ENCODE assay signal across 15 cellular contexts in genomic region chr16:9969580-9969979, GRCh38.
DNase-seq lines count a peak whose midpoint lies in the region; ATAC-seq and TF ChIP-seq lines count a peak whose summit lies in the region.
"Had no signal": no experiment of that assay in that cellular context is flagged by ENCODE, and none has a peak within 500 bp of the region (broad histone marks: within the 10 kb centered on the region; RNA-seq: fewer than 3 reads in every experiment).

No MANE protein-coding gene starts in this region.

- CTCF ChIA-PET in Panc1 (lab: Charles Lee), result interaction anchor here (1.1 kb wide), 1 partner anchor 236 kb away, joined by 3 read pairs; no protein-coding TSS in a partner anchor

- no peak for DNase-seq in GM06990 (ENCODE audit: extremely low read depth, insufficient read length)
- DNase-seq in Panc1 (ENCODE audit: low read depth, low spot score), result no peak
- DNase-seq in epithelial cell of proximal tubule (ENCODE audit: low read depth), result no peak
- DNase-seq in GM03348 (ENCODE audit: low spot score), result no peak
- DNase-seq in NCI-H526 treated with DMSO at 0.1 percent for 48 hours (lab: John Stamatoyannopoulos, UW), result no peak
- DNase-seq: Caco-2, NCI-H2107, PC-9, SK-N-SH had no signal

- no peaks in the 10 kb centered on the region for H3K4me1 Mint-ChIP-seq in nephron
- H3K4me1 Mint-ChIP-seq: CD14-positive monocyte had no signal

- no peak overlapping the region for H3K27ac ChIP-seq in Panc1 (ENCODE audit: low read length)
- H3K27ac ChIP-seq: HL-60, PC-9 had no signal

- BruUV-seq in Panc1 (replicated peaks; lab: Mats Ljungman, UMichigan), result no TSS peak

- no peak overlapping the region for H3K4me3 ChIP-seq in GM06990 (replicated peaks; ENCODE audit: low read depth, low read length)
- H3K4me3 ChIP-seq in Panc1 (ENCODE audit: low read depth in 2 of 2, low read length in 2 of 2), result no peak overlapping the region
- no peak overlapping the region for H3K4me3 ChIP-seq in epithelial cell of proximal tubule (ENCODE audit: low read depth, low read length)
- H3K4me3 ChIP-seq: PC-9 had no signal

- H3K9me3 Mint-ChIP-seq in nephron, result peaks cover 11% of the 10 kb centered on the region

- TF ChIP-seq CTCF in GM06990 (IDR thresholded peaks at IDR 0.05; ENCODE audit: insufficient read depth, low read length, poor library complexity, severe bottlenecking) (peak; percentile 10), Panc1 (IDR thresholded peaks at IDR 0.05) (peak; percentile 33), epithelial cell of proximal tubule (conservative IDR thresholded peaks at IDR 0.05; ENCODE audit: low read depth, low read length) (peak; percentile 35), nephron (IDR thresholded peaks at IDR 0.05; ENCODE audit: unreplicated experiment in 3 of 3) (no peak)

- no peaks in the 10 kb centered on the region for H3K36me3 ChIP-seq in GM06990 (ENCODE audit: control insufficient read depth, insufficient read depth, low read length)
- H3K36me3 ChIP-seq in Panc1 (ENCODE audit: control insufficient read depth, insufficient read depth, low read length), result no peaks in the 10 kb centered on the region

- in situ Hi-C loops in Panc1 (cut with HindIII; ENCODE audit: low pct_unique_long_range_greater_than_20kb, low sequenced_read_pairs), result no loop called here

- intact Hi-C loops in Panc1 (cut with micrococcal nuclease; ENCODE audit: unreplicated experiment), result no loop called here

- POLR2A ChIA-PET in Panc1 (lab: Charles Lee), result interaction anchor here (0.6 kb wide), 1 partner anchor 387 kb away, joined by 11 read pairs; no protein-coding TSS in a partner anchor

- H3K27me3 Mint-ChIP-seq in nephron (ENCODE audit: low read depth), result peaks cover 2% of the 10 kb centered on the region

- no peak overlapping the region for H3K4me3 Mint-ChIP-seq in nephron
- H3K4me3 Mint-ChIP-seq: CD14-positive monocyte had no signal

- no peaks in the 10 kb centered on the region for H3K4me1 ChIP-seq in Panc1 (ENCODE audit: control insufficient read depth, insufficient read depth, low read length)
- H3K4me1 ChIP-seq: Caco-2 had no signal

- H3K27ac Mint-ChIP-seq in nephron, result peak overlapping the region in 2 of 3 experiments; percentile 69 to 84
- H3K27ac Mint-ChIP-seq: CD14-positive monocyte had no signal

- ATAC-seq in Panc1 (no peak), HG03432 (IDR thresholded peaks at IDR 0.05; ENCODE audit: unreplicated experiment) (no peak), HG03354 (IDR thresholded peaks at IDR 0.05; ENCODE audit: poor library complexity, severe bottlenecking, unreplicated experiment) (no peak)
- ATAC-seq: Right ventricle myocardium inferior had no signal

- no peaks in the 10 kb centered on the region for H3K36me3 Mint-ChIP-seq in nephron (ENCODE audit: low read depth)
- H3K36me3 Mint-ChIP-seq: CD14-positive monocyte had no signal

- H3K9me3 ChIP-seq in Panc1 (ENCODE audit: control insufficient read depth, insufficient read depth, low read depth, low read length), result no peaks in the 10 kb centered on the region; the same call in 1 of the 2 replicates
- H3K9me3 ChIP-seq: Caco-2, SK-N-SH had no signal

- H3K27me3 ChIP-seq in GM06990 (replicated peaks; ENCODE audit: control insufficient read depth, insufficient read depth, low read length) (no peaks in the 10 kb centered on the region), Panc1 (ENCODE audit: control insufficient read depth, insufficient read depth, low read length) (no peaks in the 10 kb centered on the region)

Comparison
In these comparisons a context has a peak if more than half of its experiments do, and no peak if none do; other contexts are left out.
1. CTCF ChIP-seq: peak in GM06990 (single experiment), Panc1 (single experiment) and epithelial cell of proximal tubule (single experiment); none in nephron (0 of 3).